Comparison of ENCODE assay signal across 1 cellular context in the genomic region with DNA sequence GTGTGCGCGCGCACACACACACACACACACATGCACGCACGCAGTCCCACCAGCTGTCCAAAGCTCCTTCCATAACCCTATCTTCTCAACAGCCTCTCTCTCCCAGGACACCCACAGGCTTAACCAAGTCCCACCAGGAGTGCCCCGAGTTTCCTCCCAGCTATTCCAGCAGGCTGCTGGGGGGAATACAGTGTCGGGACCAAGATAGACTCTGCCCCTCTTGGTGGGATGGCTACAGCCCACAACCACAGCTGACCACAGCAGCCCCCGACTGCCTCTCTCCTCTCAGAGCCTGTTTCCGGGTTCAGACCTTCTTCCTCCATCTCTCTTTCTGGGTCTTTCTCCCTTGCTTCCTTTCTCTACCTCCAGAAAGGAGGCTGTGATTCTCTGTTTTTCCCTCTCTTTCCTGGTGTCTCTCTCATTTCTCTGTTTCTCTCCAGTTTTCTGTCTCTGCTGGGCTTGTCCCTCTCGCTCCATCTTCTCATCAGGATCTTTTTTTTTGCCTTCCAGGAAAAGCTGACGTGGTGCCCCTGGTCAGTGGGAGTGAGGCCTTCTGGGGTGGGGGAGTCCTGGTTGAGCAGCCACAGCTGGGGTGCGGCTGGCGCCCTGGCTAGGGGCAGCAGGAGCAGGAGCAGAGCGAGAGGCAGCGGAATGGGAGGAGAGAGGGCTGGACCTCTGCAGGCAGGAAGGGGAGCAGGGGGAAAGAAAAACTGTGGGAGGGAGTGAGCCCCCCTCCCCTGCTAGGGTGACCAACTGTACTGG.
TF ChIP-seq lines count a peak whose summit lies in the region.

No MANE protein-coding gene starts in this region.

TF ChIP-seq in SK-N-SH treated with all-trans-retinoic acid at 6 μM for 48 hours, 23 proteins besides CTCF, POLR2A, EP300 and RAD21 (continued from another document):
- TF ChIP-seq TOX (CRISPR knock-in tag; IDR thresholded peaks at IDR 0.05; ENCODE audit: borderline replicate concordance) (no peak), RARB (CRISPR knock-in tag; IDR thresholded peaks at IDR 0.05) (no peak), ZC3H10 (CRISPR knock-in tag; IDR thresholded peaks at IDR 0.05) (no peak), CSDC2 (CRISPR knock-in tag; IDR thresholded peaks at IDR 0.05) (no peak), ZFP3 (CRISPR knock-in tag; IDR thresholded peaks at IDR 0.05) (no peak), ZNF70 (CRISPR knock-in tag; IDR thresholded peaks at IDR 0.05) (no peak), SNAI2 (CRISPR knock-in tag; IDR thresholded peaks at IDR 0.05) (no peak), ESRRG (CRISPR knock-in tag; IDR thresholded peaks at IDR 0.05) (no peak), ARNTL (CRISPR knock-in tag; IDR thresholded peaks at IDR 0.05; ENCODE audit: borderline replicate concordance, low read depth) (no peak), ZNF565 (CRISPR knock-in tag; conservative IDR thresholded peaks at IDR 0.05; ENCODE audit: low read depth) (no peak), ZFP30 (CRISPR knock-in tag; IDR thresholded peaks at IDR 0.05) (no peak)
- TF ChIP-seq, protein P1, sequence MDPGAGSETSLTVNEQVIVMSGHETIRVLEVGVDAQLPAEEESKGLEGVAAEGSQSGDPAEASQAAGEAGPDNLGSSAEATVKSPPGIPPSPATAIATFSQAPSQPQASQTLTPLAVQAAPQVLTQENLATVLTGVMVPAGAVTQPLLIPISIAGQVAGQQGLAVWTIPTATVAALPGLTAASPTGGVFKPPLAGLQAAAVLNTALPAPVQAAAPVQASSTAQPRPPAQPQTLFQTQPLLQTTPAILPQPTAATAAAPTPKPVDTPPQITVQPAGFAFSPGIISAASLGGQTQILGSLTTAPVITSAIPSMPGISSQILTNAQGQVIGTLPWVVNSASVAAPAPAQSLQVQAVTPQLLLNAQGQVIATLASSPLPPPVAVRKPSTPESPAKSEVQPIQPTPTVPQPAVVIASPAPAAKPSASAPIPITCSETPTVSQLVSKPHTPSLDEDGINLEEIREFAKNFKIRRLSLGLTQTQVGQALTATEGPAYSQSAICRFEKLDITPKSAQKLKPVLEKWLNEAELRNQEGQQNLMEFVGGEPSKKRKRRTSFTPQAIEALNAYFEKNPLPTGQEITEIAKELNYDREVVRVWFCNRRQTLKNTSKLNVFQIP (CRISPR knock-in tag; IDR thresholded peaks at IDR 0.05; ENCODE audit: borderline replicate concordance, low read depth), result no peak
- TF ChIP-seq, protein P2, sequence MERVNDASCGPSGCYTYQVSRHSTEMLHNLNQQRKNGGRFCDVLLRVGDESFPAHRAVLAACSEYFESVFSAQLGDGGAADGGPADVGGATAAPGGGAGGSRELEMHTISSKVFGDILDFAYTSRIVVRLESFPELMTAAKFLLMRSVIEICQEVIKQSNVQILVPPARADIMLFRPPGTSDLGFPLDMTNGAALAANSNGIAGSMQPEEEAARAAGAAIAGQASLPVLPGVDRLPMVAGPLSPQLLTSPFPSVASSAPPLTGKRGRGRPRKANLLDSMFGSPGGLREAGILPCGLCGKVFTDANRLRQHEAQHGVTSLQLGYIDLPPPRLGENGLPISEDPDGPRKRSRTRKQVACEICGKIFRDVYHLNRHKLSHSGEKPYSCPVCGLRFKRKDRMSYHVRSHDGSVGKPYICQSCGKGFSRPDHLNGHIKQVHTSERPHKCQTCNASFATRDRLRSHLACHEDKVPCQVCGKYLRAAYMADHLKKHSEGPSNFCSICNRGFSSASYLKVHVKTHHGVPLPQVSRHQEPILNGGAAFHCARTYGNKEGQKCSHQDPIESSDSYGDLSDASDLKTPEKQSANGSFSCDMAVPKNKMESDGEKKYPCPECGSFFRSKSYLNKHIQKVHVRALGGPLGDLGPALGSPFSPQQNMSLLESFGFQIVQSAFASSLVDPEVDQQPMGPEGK (CRISPR knock-in tag; IDR thresholded peaks at IDR 0.05; ENCODE audit: borderline replicate concordance), result no peak
- TF ChIP-seq, protein P3, sequence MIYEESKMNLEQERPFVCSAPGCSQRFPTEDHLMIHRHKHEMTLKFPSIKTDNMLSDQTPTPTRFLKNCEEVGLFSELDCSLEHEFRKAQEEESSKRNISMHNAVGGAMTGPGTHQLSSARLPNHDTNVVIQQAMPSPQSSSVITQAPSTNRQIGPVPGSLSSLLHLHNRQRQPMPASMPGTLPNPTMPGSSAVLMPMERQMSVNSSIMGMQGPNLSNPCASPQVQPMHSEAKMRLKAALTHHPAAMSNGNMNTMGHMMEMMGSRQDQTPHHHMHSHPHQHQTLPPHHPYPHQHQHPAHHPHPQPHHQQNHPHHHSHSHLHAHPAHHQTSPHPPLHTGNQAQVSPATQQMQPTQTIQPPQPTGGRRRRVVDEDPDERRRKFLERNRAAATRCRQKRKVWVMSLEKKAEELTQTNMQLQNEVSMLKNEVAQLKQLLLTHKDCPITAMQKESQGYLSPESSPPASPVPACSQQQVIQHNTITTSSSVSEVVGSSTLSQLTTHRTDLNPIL (CRISPR knock-in tag; IDR thresholded peaks at IDR 0.05; ENCODE audit: low read depth), result no peak
